16 cellular contexts compared by ENCODE assay signal in genomic region chr3:171018151-171018935, GRCh38. TPM values are rescaled to one million over a fixed set of nuclear protein-coding genes. Genes with fewer than 3 reads are reported as not detected.
DNase-seq lines count a peak whose midpoint lies in the region; ATAC-seq and TF ChIP-seq lines count a peak whose summit lies in the region.
"Had no signal": no experiment of that assay in that cellular context is flagged by ENCODE, and none has a peak within 500 bp of the region (broad histone marks: within the 10 kb centered on the region; RNA-seq: fewer than 3 reads in every experiment).

No MANE protein-coding gene starts in this region.

- peak in 1 of 2 donors; percentile 25 for DNase-seq in cardiac muscle cell (ENCODE audit: low read depth in 1 of 2, low spot score in 1 of 2)
- no peak for DNase-seq in left cardiac atrium
- DNase-seq in NT2/D1 (ENCODE audit: low read depth, low spot score), result peak; percentile 3
- DNase-seq in fibroblast of mammary gland (ENCODE audit: low read depth), result no peak
- no peak for DNase-seq in T1000 (lab: John Stamatoyannopoulos, UW)
- no peak for DNase-seq in natural killer cell treated with Interleukin-12 subunit alpha and Interleukin-12 subunit beta and Interleukin-15 and Interleukin-18, amount 100 ng/mL, for 72 hours (ENCODE audit: low spot score)
- DNase-seq: activated CD4-positive, alpha-beta memory T cell treated with anti-CD3 and anti-CD28 coated beads, Interleukin-2, amount 10 ng/mL, durations not matched to agents 7 days and 5 days; activated naive CD8-positive, alpha-beta T cell treated with anti-CD3 and anti-CD28 coated beads, Interleukin-2, amount 10 ng/mL, durations not matched to agents 7 days and 5 days; NCI-H446; SHP77 treated with DMSO at 0.1 percent for 48 hours had no signal

- no peak overlapping the region for H3K27ac Mint-ChIP-seq in natural killer cell treated with Interleukin-12 subunit alpha and Interleukin-12 subunit beta and Interleukin-15 and Interleukin-18, amount 100 ng/mL, for 72 hours
- H3K27ac Mint-ChIP-seq: activated CD4-positive, alpha-beta memory T cell treated with anti-CD3 and anti-CD28 coated beads, Interleukin-2, amount 10 ng/mL, durations not matched to agents 7 days and 5 days; activated naive CD8-positive, alpha-beta T cell treated with anti-CD3 and anti-CD28 coated beads, Interleukin-2, amount 10 ng/mL, durations not matched to agents 7 days and 5 days had no signal

- no peak overlapping the region for H3K27ac ChIP-seq in cardiac muscle cell
- H3K27ac ChIP-seq: BLaER1, parathyroid adenoma, thoracic aorta had no signal

- no peak overlapping the region for H3K4me3 Mint-ChIP-seq in natural killer cell treated with Interleukin-12 subunit alpha and Interleukin-12 subunit beta and Interleukin-15 and Interleukin-18, amount 100 ng/mL, for 72 hours
- H3K4me3 Mint-ChIP-seq: activated CD4-positive, alpha-beta memory T cell treated with anti-CD3 and anti-CD28 coated beads, Interleukin-2, amount 10 ng/mL, durations not matched to agents 7 days and 5 days; activated naive CD8-positive, alpha-beta T cell treated with anti-CD3 and anti-CD28 coated beads, Interleukin-2, amount 10 ng/mL, durations not matched to agents 7 days and 5 days had no signal

- peaks cover 22 to 28% of the 10 kb centered on the region in 2 donors for H3K27me3 Mint-ChIP-seq in natural killer cell treated with Interleukin-12 subunit alpha and Interleukin-12 subunit beta and Interleukin-15 and Interleukin-18, amount 100 ng/mL, for 72 hours

- intact Hi-C loops in left cardiac atrium (cut with DNase I), result no loop called here

- H3K4me1 Mint-ChIP-seq in natural killer cell treated with Interleukin-12 subunit alpha and Interleukin-12 subunit beta and Interleukin-15 and Interleukin-18, amount 100 ng/mL, for 72 hours (ENCODE audit: low read depth in 2 of 2), result no peaks in the 10 kb centered on the region
- H3K4me1 Mint-ChIP-seq: activated CD4-positive, alpha-beta memory T cell treated with anti-CD3 and anti-CD28 coated beads, Interleukin-2, amount 10 ng/mL, durations not matched to agents 7 days and 5 days; activated naive CD8-positive, alpha-beta T cell treated with anti-CD3 and anti-CD28 coated beads, Interleukin-2, amount 10 ng/mL, durations not matched to agents 7 days and 5 days had no signal

- no peaks in the 10 kb centered on the region for H3K36me3 ChIP-seq in cardiac muscle cell
- H3K36me3 ChIP-seq in NT2/D1 (ENCODE audit: insufficient read depth, insufficient read length, low read length), result no peaks in the 10 kb centered on the region
- H3K36me3 ChIP-seq: BLaER1, thoracic aorta had no signal

- no peak for ATAC-seq in left cardiac atrium
- ATAC-seq in HG03280 (IDR thresholded peaks at IDR 0.05; ENCODE audit: unreplicated experiment), result no peak
- no peak for ATAC-seq in HG02884 (IDR thresholded peaks at IDR 0.05; ENCODE audit: unreplicated experiment)
- no peak for ATAC-seq in natural killer cell treated with Interleukin-12 subunit alpha and Interleukin-12 subunit beta and Interleukin-15 and Interleukin-18, amount 100 ng/mL, for 72 hours

- no peaks in the 10 kb centered on the region for H3K27me3 ChIP-seq in cardiac muscle cell
- no peaks in the 10 kb centered on the region for H3K27me3 ChIP-seq in NT2/D1 (ENCODE audit: insufficient read depth, insufficient read length)
- H3K27me3 ChIP-seq: BLaER1 had no signal

- no peaks in the 10 kb centered on the region for H3K4me1 ChIP-seq in cardiac muscle cell (ENCODE audit: low read depth)
- H3K4me1 ChIP-seq in NT2/D1 (ENCODE audit: insufficient read depth, insufficient read length), result no peaks in the 10 kb centered on the region
- H3K4me1 ChIP-seq: BLaER1, parathyroid adenoma had no signal

- H3K4me3 ChIP-seq in cardiac muscle cell (no peak overlapping the region), NT2/D1 (ENCODE audit: insufficient read length, low read depth) (no peak overlapping the region), fibroblast of mammary gland (ENCODE audit: control insufficient read depth, low read depth, low read length) (no peak overlapping the region)
- H3K4me3 ChIP-seq: BLaER1, thoracic aorta had no signal

- H3K9ac ChIP-seq in NT2/D1 (ENCODE audit: insufficient read length, low read depth), result no peak overlapping the region
- H3K9ac ChIP-seq: BLaER1, parathyroid adenoma had no signal

- no peaks in the 10 kb centered on the region for H3K9me3 Mint-ChIP-seq in natural killer cell treated with Interleukin-12 subunit alpha and Interleukin-12 subunit beta and Interleukin-15 and Interleukin-18, amount 100 ng/mL, for 72 hours
- H3K9me3 Mint-ChIP-seq: activated CD4-positive, alpha-beta memory T cell treated with anti-CD3 and anti-CD28 coated beads, Interleukin-2, amount 10 ng/mL, durations not matched to agents 7 days and 5 days; activated naive CD8-positive, alpha-beta T cell treated with anti-CD3 and anti-CD28 coated beads, Interleukin-2, amount 10 ng/mL, durations not matched to agents 7 days and 5 days had no signal

- TF ChIP-seq CTCF in cardiac muscle cell (IDR thresholded peaks at IDR 0.05; ENCODE audit: low read depth, low read length) (peak; percentile 31), fibroblast of mammary gland (conservative IDR thresholded peaks at IDR 0.05; ENCODE audit: control insufficient read depth, insufficient read depth, low read depth, low read length) (peak; percentile 33)

- H3K9me3 ChIP-seq in cardiac muscle cell (ENCODE audit: low read depth), result no peaks in the 10 kb centered on the region
- no peaks in the 10 kb centered on the region for H3K9me3 ChIP-seq in NT2/D1 (ENCODE audit: insufficient read depth, low read length)
- H3K9me3 ChIP-seq: BLaER1, thoracic aorta had no signal

- no peaks in the 10 kb centered on the region for H3K36me3 Mint-ChIP-seq in natural killer cell treated with Interleukin-12 subunit alpha and Interleukin-12 subunit beta and Interleukin-15 and Interleukin-18, amount 100 ng/mL, for 72 hours
- H3K36me3 Mint-ChIP-seq: activated naive CD8-positive, alpha-beta T cell treated with anti-CD3 and anti-CD28 coated beads, Interleukin-2, amount 10 ng/mL, durations not matched to agents 7 days and 5 days had no signal

RNA-seq across cellular contexts. Expression of gene SLC2A2, which starts 8.2 kb away (rescaled TPM):
- total RNA-seq in cardiac muscle cell (not detected in 2 replicates), left cardiac atrium (not detected)
- polyA plus RNA-seq in cardiac muscle cell, result not detected in 2 replicates
- total RNA-seq in natural killer cell treated with Interleukin-12 subunit alpha and Interleukin-12 subunit beta and Interleukin-15 and Interleukin-18, amount 100 ng/mL, for 72 hours, result not detected
- total RNA-seq: activated CD4-positive, alpha-beta memory T cell treated with anti-CD3 and anti-CD28 coated beads, Interleukin-2, amount 10 ng/mL, durations not matched to agents 7 days and 5 days; activated naive CD8-positive, alpha-beta T cell treated with anti-CD3 and anti-CD28 coated beads, Interleukin-2, amount 10 ng/mL, durations not matched to agents 7 days and 5 days; endothelial cell of umbilical vein; thoracic aorta had no signal
- polyA plus RNA-seq: endothelial cell of umbilical vein had no signal
